In genomic region chr1:81548918-81549587, GRCh38 we compare ENCODE assay signal across 13 cellular contexts.
DNase-seq lines count a peak whose midpoint lies in the region; ATAC-seq and TF ChIP-seq lines count a peak whose summit lies in the region.
"Had no signal": no experiment of that assay in that cellular context is flagged by ENCODE, and none has a peak within 500 bp of the region (broad histone marks: within the 10 kb centered on the region; RNA-seq: fewer than 3 reads in every experiment).

No MANE protein-coding gene starts in this region.

- WGBS in suprapubic skin, result 55% methylated on average over 3 of the region's 3 CpGs

- no peak overlapping the region for H3K27ac Mint-ChIP-seq in T-helper 2 cell treated with Interferon-gamma antibody and Interleukin-4, amounts not matched to agents 5 μg/mL and 100 μg/mL, for 36 hours
- H3K27ac Mint-ChIP-seq: activated naive CD4-positive, alpha-beta T cell treated with anti-CD3 and anti-CD28 coated beads, Interleukin-2, amount 50 U/mL, for 24 hours; CD8-positive, alpha-beta memory T cell; natural killer cell had no signal

- H3K36me3 Mint-ChIP-seq in T-helper 2 cell treated with Interferon-gamma antibody and Interleukin-4, amounts not matched to agents 5 μg/mL and 100 μg/mL, for 36 hours (ENCODE audit: low read depth), result no peaks in the 10 kb centered on the region
- H3K36me3 Mint-ChIP-seq: activated naive CD4-positive, alpha-beta T cell treated with anti-CD3 and anti-CD28 coated beads, Interleukin-2, amount 50 U/mL, for 24 hours; CD8-positive, alpha-beta memory T cell; natural killer cell had no signal

- H3K9me3 Mint-ChIP-seq in T-helper 2 cell treated with Interferon-gamma antibody and Interleukin-4, amounts not matched to agents 5 μg/mL and 100 μg/mL, for 36 hours, result no peaks in the 10 kb centered on the region
- H3K9me3 Mint-ChIP-seq: activated naive CD4-positive, alpha-beta T cell treated with anti-CD3 and anti-CD28 coated beads, Interleukin-2, amount 50 U/mL, for 24 hours had no signal

- H3K4me3 Mint-ChIP-seq in T-helper 2 cell treated with Interferon-gamma antibody and Interleukin-4, amounts not matched to agents 5 μg/mL and 100 μg/mL, for 36 hours, result no peak overlapping the region
- H3K4me3 Mint-ChIP-seq: activated naive CD4-positive, alpha-beta T cell treated with anti-CD3 and anti-CD28 coated beads, Interleukin-2, amount 50 U/mL, for 24 hours; CD8-positive, alpha-beta memory T cell; natural killer cell had no signal

- H3K27me3 ChIP-seq in suprapubic skin, result no peaks in the 10 kb centered on the region

- H3K27me3 Mint-ChIP-seq in T-helper 2 cell treated with Interferon-gamma antibody and Interleukin-4, amounts not matched to agents 5 μg/mL and 100 μg/mL, for 36 hours (ENCODE audit: low read depth), result peaks cover 2% of the 10 kb centered on the region
- H3K27me3 Mint-ChIP-seq: activated naive CD4-positive, alpha-beta T cell treated with anti-CD3 and anti-CD28 coated beads, Interleukin-2, amount 50 U/mL, for 24 hours; CD8-positive, alpha-beta memory T cell had no signal

- DNase-seq in T-helper 2 cell treated with Interferon-gamma antibody and Interleukin-4, amounts not matched to agents 5 μg/mL and 100 μg/mL, for 36 hours (ENCODE audit: low spot score), result peak; percentile 4
- DNase-seq in activated T-cell treated with anti-CD3 and anti-CD28 coated beads, Interleukin-2, amount 50 U/mL, for 48 hours, result no peak
- DNase-seq in T1000 (lab: John Stamatoyannopoulos, UW) (no peak), SW480 (ENCODE audit: low spot score) (no peak), suprapubic skin (ENCODE audit: low spot score in 2 of 2) (no peak)
- DNase-seq: activated CD4-positive, CD25-positive, alpha-beta regulatory T cell; CD8-positive, alpha-beta memory T cell; natural killer cell; stimulated activated CD4-positive, alpha-beta T cell treated with anti-CD3 and anti-CD28 coated beads, Interleukin-4, amount 100 ng/mL, for 4 hours had no signal

- H3K36me3 ChIP-seq in suprapubic skin, result no peaks in the 10 kb centered on the region

- H3K4me1 ChIP-seq in suprapubic skin, result peaks cover 14% of the 10 kb centered on the region

- H3K4me3 ChIP-seq in suprapubic skin, result no peak overlapping the region

- TF ChIP-seq POLR2A in suprapubic skin (IDR thresholded peaks at IDR 0.05), result no peak

- ATAC-seq in GM18868 (IDR thresholded peaks at IDR 0.05; ENCODE audit: unreplicated experiment) (peak; percentile 33), GM21723 (IDR thresholded peaks at IDR 0.05; ENCODE audit: unreplicated experiment) (peak; percentile 55), HG03159 (IDR thresholded peaks at IDR 0.05; ENCODE audit: unreplicated experiment) (peak; percentile 61)
- ATAC-seq: natural killer cell had no signal

- H3K27ac ChIP-seq in suprapubic skin, result no peak overlapping the region

- TF ChIP-seq CTCF in suprapubic skin (IDR thresholded peaks at IDR 0.05), result no peak

- no peak for TF ChIP-seq EP300 in suprapubic skin (IDR thresholded peaks at IDR 0.05)

- H3K4me1 Mint-ChIP-seq in T-helper 2 cell treated with Interferon-gamma antibody and Interleukin-4, amounts not matched to agents 5 μg/mL and 100 μg/mL, for 36 hours (ENCODE audit: low read depth), result peaks cover 7% of the 10 kb centered on the region
- H3K4me1 Mint-ChIP-seq: activated naive CD4-positive, alpha-beta T cell treated with anti-CD3 and anti-CD28 coated beads, Interleukin-2, amount 50 U/mL, for 24 hours; CD8-positive, alpha-beta memory T cell; natural killer cell had no signal

- no peaks in the 10 kb centered on the region for H3K9me3 ChIP-seq in suprapubic skin
